In the genomic region with DNA sequence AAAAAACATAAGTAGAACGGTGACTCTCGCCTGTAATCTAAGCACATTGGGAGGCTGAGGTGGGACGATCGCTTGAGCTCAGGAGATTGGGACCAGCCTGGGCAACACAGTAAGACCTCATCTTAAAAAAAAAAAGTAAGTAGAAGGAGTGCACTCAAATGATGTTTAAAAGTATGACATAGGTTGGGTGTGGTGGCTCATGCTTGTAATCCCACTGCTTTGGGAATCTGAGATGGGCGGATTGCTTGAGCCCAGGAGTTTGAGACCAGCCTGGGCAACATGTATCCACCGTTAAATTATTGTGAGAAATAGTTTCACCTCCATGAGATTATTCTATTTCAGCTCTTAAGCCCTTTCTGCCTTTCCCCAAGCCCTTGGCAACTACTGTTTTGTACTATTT, we compare ENCODE assay signal across 25 cellular contexts.
"Had no signal": no experiment of that assay in that cellular context is flagged by ENCODE, and none has a peak within 500 bp of the region (broad histone marks: within the 10 kb centered on the region; RNA-seq: fewer than 3 reads in every experiment).

No MANE protein-coding gene starts in this region.

- H3K27me3 ChIP-seq: dorsolateral prefrontal cortex, esophagus squamous epithelium, gastrocnemius medialis, heart right ventricle, left lung had no signal

- H3K4me3 Mint-ChIP-seq: memory B cell, naive B cell had no signal

- H3K27ac ChIP-seq: coronary artery, dorsolateral prefrontal cortex, epithelial cell of prostate, esophagus squamous epithelium, gastrocnemius medialis, heart right ventricle, left lung had no signal

- H3K9me3 Mint-ChIP-seq: memory B cell, naive B cell had no signal

- H3K9me3 ChIP-seq: esophagus squamous epithelium, gastrocnemius medialis, heart right ventricle, left lung, mucosa of descending colon had no signal

- H3K36me3 ChIP-seq: gastrocnemius medialis had no signal

- H3K27me3 Mint-ChIP-seq: memory B cell, naive B cell had no signal

- ATAC-seq: esophagus mucosa, gastrocnemius medialis, heart right ventricle, left cardiac atrium, left lung, left ventricle myocardium superior, mucosa of descending colon had no signal

- H3K27ac Mint-ChIP-seq: memory B cell had no signal

- DNase-seq: dermis blood vessel endothelial cell; dorsolateral prefrontal cortex; effector CD4-positive, alpha-beta T cell; effector memory CD4-positive, alpha-beta T cell; erythroblast; esophagus squamous epithelium; foreskin fibroblast; foreskin melanocyte; gastrocnemius medialis; glutamatergic neuron; head of caudate nucleus; heart right ventricle; hippocampal formation; left cardiac atrium; left lung; left ventricle myocardium superior; mammary epithelial cell; mesendoderm; mucosa of descending colon; naive B cell had no signal

- H3K4me3 ChIP-seq: coronary artery, dorsolateral prefrontal cortex, esophagus squamous epithelium, gastrocnemius medialis, heart right ventricle, left lung, lung, mucosa of descending colon had no signal
